29 cellular contexts compared by ENCODE assay signal in the genomic region with DNA sequence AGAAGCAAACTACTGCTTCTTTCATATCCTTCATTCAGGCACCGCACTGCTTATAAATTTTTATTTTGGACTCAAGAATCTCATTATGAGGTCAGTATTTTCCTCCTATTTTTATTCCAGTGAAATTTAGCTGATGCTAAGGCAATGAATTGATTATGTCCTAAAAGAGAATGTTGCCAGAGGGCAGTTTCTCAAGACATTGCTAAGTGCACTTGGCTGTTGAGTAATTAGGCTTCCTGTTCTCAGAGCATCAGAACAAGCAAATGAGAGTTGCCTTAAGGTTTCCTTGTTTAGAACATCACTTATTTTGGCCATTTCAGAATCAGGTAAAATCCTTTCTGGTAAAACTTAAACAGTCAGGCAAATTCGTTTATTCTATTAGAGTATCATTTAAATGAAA.
"Had no signal": no experiment of that assay in that cellular context is flagged by ENCODE, and none has a peak within 500 bp of the region (broad histone marks: within the 10 kb centered on the region; RNA-seq: fewer than 3 reads in every experiment).

No MANE protein-coding gene starts in this region.

- H3K4me3 ChIP-seq: colonic mucosa, dorsolateral prefrontal cortex, heart right ventricle, left lung, lung, ovary, sigmoid colon, thyroid gland, upper lobe of left lung, vagina had no signal

- H3K27me3 ChIP-seq: colonic mucosa, dorsolateral prefrontal cortex, foreskin keratinocyte, heart right ventricle, left lung, neutrophil, ovary, sigmoid colon, thyroid gland, upper lobe of left lung, vagina had no signal

- H3K27ac ChIP-seq: colonic mucosa, foreskin keratinocyte, left lung, neutrophil, ovary, sigmoid colon, upper lobe of left lung had no signal

- DNase-seq: activated B cell treated with CpG ODN at 0.5 μM for 24 hours; activated CD4-positive, alpha-beta T cell treated with anti-CD3 and anti-CD28 coated beads, Interleukin-2, amount 50 U/mL, for 1 hour; activated CD8-positive, alpha-beta T cell treated with anti-CD3 and anti-CD28 coated beads for 36 hours; activated gamma-delta T cell treated with Interleukin-2 at 50 U/mL for 16 hours; activated naive CD4-positive, alpha-beta T cell treated with anti-CD3 and anti-CD28 coated beads, Interleukin-2, amount 50 U/mL, for 16 hours; activated T-cell treated with anti-CD3 and anti-CD28 coated beads, Interleukin-2, amount 50 U/mL, for 4 hours; amygdala; colonic mucosa; dorsolateral prefrontal cortex; effector memory CD4-positive, alpha-beta T cell; erythroblast; foreskin keratinocyte; heart right ventricle; left lung; nephron progenitor cell; ovary; retina; sigmoid colon; small intestine; stimulated activated CD4-positive, alpha-beta T cell treated with anti-CD3 and anti-CD28 coated beads, Interleukin-4, amount 100 ng/mL, for 24 hours; stimulated activated naive CD8-positive, alpha-beta T cell treated with anti-CD3 and anti-CD28 coated beads, Interleukin-15, amount 100 ng/mL, for 72 hours; T-helper 1 cell; thyroid gland; upper lobe of left lung had no signal

- ATAC-seq: activated CD8-positive, alpha-beta T cell treated with anti-CD3 and anti-CD28 coated beads for 36 hours; activated T-cell treated with anti-CD3 and anti-CD28 coated beads, Interleukin-2, amount 50 U/mL, for 4 hours; activated T-helper 17 cell treated with anti-CD3 and anti-CD28 coated beads, Interleukin-2, amount 50 U/mL, for 72 hours; foreskin keratinocyte; heart right ventricle; left lung; stimulated activated effector memory CD8-positive, alpha-beta T cell treated with anti-CD3 and anti-CD28 coated beads, Interleukin-12 subunit alpha, Interleukin-12 subunit beta, amount 100 ng/mL, for 72 hours; stimulated activated naive CD8-positive, alpha-beta T cell treated with anti-CD3 and anti-CD28 coated beads, Interleukin-15, amount 100 ng/mL, for 72 hours had no signal

- H3K4me1 ChIP-seq: colonic mucosa, foreskin keratinocyte, thyroid gland had no signal

- H3K9me3 ChIP-seq: colonic mucosa, neutrophil, ovary, thyroid gland, upper lobe of left lung, vagina had no signal

- H3K36me3 ChIP-seq: colonic mucosa, heart right ventricle, left lung, neutrophil, ovary, sigmoid colon, thyroid gland, upper lobe of left lung, vagina had no signal
